ENCODE assay signal across 22 cellular contexts in the genomic region with DNA sequence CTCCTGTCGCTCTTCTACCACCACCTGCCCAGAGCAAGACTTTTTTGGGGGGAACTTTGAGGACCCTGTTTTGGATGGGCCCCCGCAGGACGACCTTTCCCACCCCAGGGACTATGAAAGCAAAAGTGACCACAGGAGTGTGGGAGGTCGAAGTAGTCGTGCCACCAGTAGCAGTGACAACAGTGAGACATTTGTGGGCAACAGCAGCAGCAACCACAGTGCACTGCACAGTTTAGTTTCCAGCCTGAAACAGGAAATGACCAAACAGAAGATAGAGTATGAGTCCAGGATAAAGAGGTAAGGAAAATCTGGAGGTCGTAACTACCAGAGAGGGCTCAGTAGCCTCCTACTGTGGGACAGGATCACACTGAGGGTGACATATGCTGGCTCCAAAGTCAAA.
A peak's percentile ranks its signal among the peaks of the same experiment; 100 is the strongest.
DNase-seq lines count a peak whose midpoint lies in the region; ATAC-seq lines count a peak whose summit lies in the region.
"Had no signal": no experiment of that assay in that cellular context is flagged by ENCODE, and none has a peak within 500 bp of the region (broad histone marks: within the 10 kb centered on the region; RNA-seq: fewer than 3 reads in every experiment).

No MANE protein-coding gene starts in this region.

- peaks cover 7% of the 10 kb centered on the region for H3K4me1 Mint-ChIP-seq in stimulated activated memory B cell treated with anti-CD40 and anti-IgM and Interleukin-4, amounts not matched to agents 10 μg/mL and 1 μg/mL and 100 μg/mL, for 72 hours
- H3K4me1 Mint-ChIP-seq: activated CD4-positive, alpha-beta memory T cell treated with anti-CD3 and anti-CD28 coated beads, Interleukin-2, amount 10 ng/mL, durations not matched to agents 7 days and 5 days; B cell had no signal

- ATAC-seq in GM18907 (IDR thresholded peaks at IDR 0.05; ENCODE audit: unreplicated experiment) (peak; percentile 83), GM21576 (IDR thresholded peaks at IDR 0.05; ENCODE audit: unreplicated experiment) (peak; percentile 41)
- ATAC-seq in stimulated activated memory B cell treated with anti-CD40 and anti-IgM and Interleukin-4, amounts not matched to agents 10 μg/mL and 1 μg/mL and 100 μg/mL, for 72 hours: peak; percentile 84
- ATAC-seq: body of pancreas, left cardiac atrium had no signal

- H3K27me3 Mint-ChIP-seq in stimulated activated memory B cell treated with anti-CD40 and anti-IgM and Interleukin-4, amounts not matched to agents 10 μg/mL and 1 μg/mL and 100 μg/mL, for 72 hours: no peaks in the 10 kb centered on the region
- H3K27me3 Mint-ChIP-seq: activated CD4-positive, alpha-beta memory T cell treated with anti-CD3 and anti-CD28 coated beads, Interleukin-2, amount 10 ng/mL, durations not matched to agents 7 days and 5 days; activated T-cell treated with anti-CD3 and anti-CD28 coated beads, Interleukin-2, amount 50 U/mL, for 24 hours; B cell; type B pancreatic cell had no signal

- DNase-seq in Kasumi-1 (lab: John Stamatoyannopoulos, UW) (peak; percentile 2 to 11), GF-D8 (lab: John Stamatoyannopoulos, UW) (no peak), NCI-H526 (lab: John Stamatoyannopoulos, UW) (no peak)
- DNase-seq in stimulated activated CD4-positive, alpha-beta T cell treated with anti-CD3 and anti-CD28 coated beads, Interleukin-15, amount 100 ng/mL, for 24 hours: no peak
- DNase-seq: activated CD4-positive, alpha-beta memory T cell treated with anti-CD3 and anti-CD28 coated beads, Interleukin-2, amount 10 ng/mL, durations not matched to agents 7 days and 5 days; activated T-cell treated with anti-CD3 and anti-CD28 coated beads, Interleukin-2, amount 50 U/mL, for 24 hours; body of pancreas; COR-L47; EL; left cardiac atrium; NCI-H1417; NCI-H69; OCI-M1; Right ventricle myocardium superior; stimulated activated CD4-positive, alpha-beta T cell treated with anti-CD3 and anti-CD28 coated beads, Interleukin-2, amount 100 ng/mL, for 24 hours; WERI-Rb-1 had no signal

- H3K27ac Mint-ChIP-seq in stimulated activated memory B cell treated with anti-CD40 and anti-IgM and Interleukin-4, amounts not matched to agents 10 μg/mL and 1 μg/mL and 100 μg/mL, for 72 hours: peak overlapping the region; percentile 65
- H3K27ac Mint-ChIP-seq: activated CD4-positive, alpha-beta memory T cell treated with anti-CD3 and anti-CD28 coated beads, Interleukin-2, amount 10 ng/mL, durations not matched to agents 7 days and 5 days; activated naive CD4-positive, alpha-beta T cell treated with anti-CD3 and anti-CD28 coated beads, Interleukin-2, amount 50 U/mL, for 72 hours; activated T-cell treated with anti-CD3 and anti-CD28 coated beads, Interleukin-2, amount 50 U/mL, for 24 hours; B cell; type B pancreatic cell had no signal

- H3K9me3 Mint-ChIP-seq in stimulated activated memory B cell treated with anti-CD40 and anti-IgM and Interleukin-4, amounts not matched to agents 10 μg/mL and 1 μg/mL and 100 μg/mL, for 72 hours: no peaks in the 10 kb centered on the region
- H3K9me3 Mint-ChIP-seq: activated CD4-positive, alpha-beta memory T cell treated with anti-CD3 and anti-CD28 coated beads, Interleukin-2, amount 10 ng/mL, durations not matched to agents 7 days and 5 days; activated naive CD4-positive, alpha-beta T cell treated with anti-CD3 and anti-CD28 coated beads, Interleukin-2, amount 50 U/mL, for 72 hours; activated T-cell treated with anti-CD3 and anti-CD28 coated beads, Interleukin-2, amount 50 U/mL, for 24 hours; type B pancreatic cell had no signal

- H3K36me3 Mint-ChIP-seq in stimulated activated memory B cell treated with anti-CD40 and anti-IgM and Interleukin-4, amounts not matched to agents 10 μg/mL and 1 μg/mL and 100 μg/mL, for 72 hours: peaks cover 39% of the 10 kb centered on the region
- H3K36me3 Mint-ChIP-seq: activated naive CD4-positive, alpha-beta T cell treated with anti-CD3 and anti-CD28 coated beads, Interleukin-2, amount 50 U/mL, for 72 hours had no signal

- H3K4me3 Mint-ChIP-seq in stimulated activated memory B cell treated with anti-CD40 and anti-IgM and Interleukin-4, amounts not matched to agents 10 μg/mL and 1 μg/mL and 100 μg/mL, for 72 hours: no peak overlapping the region
- H3K4me3 Mint-ChIP-seq: activated CD4-positive, alpha-beta memory T cell treated with anti-CD3 and anti-CD28 coated beads, Interleukin-2, amount 10 ng/mL, durations not matched to agents 7 days and 5 days; activated T-cell treated with anti-CD3 and anti-CD28 coated beads, Interleukin-2, amount 50 U/mL, for 24 hours; B cell; type B pancreatic cell had no signal

Comparison
In these comparisons a context has a peak if more than half of its experiments do, and no peak if none do; other contexts are left out.
1. DNase-seq: peak in Kasumi-1 (2 of 2); none in stimulated activated CD4-positive, alpha-beta T cell treated with anti-CD3 and anti-CD28 coated beads, Interleukin-15, amount 100 ng/mL, for 24 hours (single experiment), GF-D8 (single experiment) and NCI-H526 (0 of 2).
2. Peak in every context shown above with its lines, with median percentiles within 50 percentile points of each other: ATAC-seq.